30 cellular contexts compared by ENCODE assay signal in genomic region chr3:17941766-17942165, GRCh38.
"Had no signal": no experiment of that assay in that cellular context is flagged by ENCODE, and none has a peak within 500 bp of the region (broad histone marks: within the 10 kb centered on the region; RNA-seq: fewer than 3 reads in every experiment).

No MANE protein-coding gene starts in this region.

- H3K4me1 Mint-ChIP-seq: activated CD4-positive, alpha-beta T cell treated with anti-CD3 and anti-CD28 coated beads, Interleukin-2, amount 10 ng/mL, durations not matched to agents 24 days and 14 days; activated naive CD4-positive, alpha-beta T cell treated with anti-CD3 and anti-CD28 coated beads, Interleukin-2, amount 10 ng/mL, durations not matched to agents 7 days and 5 days; activated naive CD8-positive, alpha-beta T cell treated with anti-CD3 and anti-CD28 coated beads, Interleukin-2, amount 10 ng/mL, durations not matched to agents 7 days and 5 days; stimulated activated memory B cell treated with anti-CD40 and anti-IgM and Interleukin-4, amounts not matched to agents 10 μg/mL and 1 μg/mL and 100 μg/mL, for 72 hours; stimulated activated naive CD8-positive, alpha-beta T cell treated with anti-CD3 and anti-CD28 coated beads, Interleukin-15, amount 100 ng/mL, for 72 hours had no signal

- H3K36me3 ChIP-seq: esophagus muscularis mucosa, gastrocnemius medialis, uterus, WERI-Rb-1 had no signal

- DNase-seq: activated CD4-positive, alpha-beta memory T cell treated with anti-CD3 and anti-CD28 coated beads for 36 hours; activated CD4-positive, alpha-beta T cell treated with anti-CD3 and anti-CD28 coated beads, Interleukin-2, amount 10 ng/mL, durations not matched to agents 24 days and 14 days; activated CD4-positive, CD25-positive, alpha-beta regulatory T cell treated with anti-CD3 and anti-CD28 coated beads, Interleukin-2, amount 50 U/mL, for 72 hours; activated CD8-positive, alpha-beta memory T cell treated with anti-CD3 and anti-CD28 coated beads, Interleukin-2, amount 50 U/mL, for 4 hours; activated effector memory CD4-positive, alpha-beta T cell treated with anti-CD3 and anti-CD28 coated beads, Interleukin-2, amount 50 U/mL, for 16 hours; activated naive CD4-positive, alpha-beta T cell treated with anti-CD3 and anti-CD28 coated beads, Interleukin-2, amount 10 ng/mL, durations not matched to agents 7 days and 5 days; activated naive CD8-positive, alpha-beta T cell treated with anti-CD3 and anti-CD28 coated beads, Interleukin-2, amount 10 ng/mL, durations not matched to agents 7 days and 5 days; activated T-cell treated with anti-CD3 and anti-CD28 coated beads, Interleukin-2, amount 50 U/mL, for 1 hour; central memory CD4-positive, alpha-beta T cell; endodermal cell; gastrocnemius medialis; glutamatergic neuron; islet precursor cell; mammary epithelial cell; small intestine; stimulated activated CD4-positive, alpha-beta T cell treated with anti-CD3 and anti-CD28 coated beads, Interleukin-1b, Interleukin-23, amount 100 ng/mL, for 48 hours; stimulated activated CD4-positive, alpha-beta T cell treated with anti-CD3 and anti-CD28 coated beads, Interleukin-4, amount 100 ng/mL, for 4 hours; stimulated activated CD8-positive, alpha-beta memory T cell treated with anti-CD3 and anti-CD28 coated beads, Interleukin-4, amount 100 ng/mL, for 48 hours; stimulated activated naive CD8-positive, alpha-beta T cell treated with anti-CD3 and anti-CD28 coated beads, Interleukin-15, amount 100 ng/mL, for 72 hours; substantia nigra; T-helper 9 cell; uterus; WERI-Rb-1 had no signal

- H3K36me3 Mint-ChIP-seq: activated CD4-positive, alpha-beta memory T cell treated with anti-CD3 and anti-CD28 coated beads for 36 hours; activated naive CD4-positive, alpha-beta T cell treated with anti-CD3 and anti-CD28 coated beads, Interleukin-2, amount 10 ng/mL, durations not matched to agents 7 days and 5 days; activated naive CD8-positive, alpha-beta T cell treated with anti-CD3 and anti-CD28 coated beads, Interleukin-2, amount 10 ng/mL, durations not matched to agents 7 days and 5 days; stimulated activated memory B cell treated with anti-CD40 and anti-IgM and Interleukin-4, amounts not matched to agents 10 μg/mL and 1 μg/mL and 100 μg/mL, for 72 hours; type B pancreatic cell had no signal

- H3K4me1 ChIP-seq: esophagus muscularis mucosa, gastrocnemius medialis, uterus had no signal

- H3K27me3 ChIP-seq: esophagus muscularis mucosa, gastrocnemius medialis, uterus had no signal

- H3K27ac ChIP-seq: esophagus muscularis mucosa, gastrocnemius medialis, uterus, WERI-Rb-1 had no signal

- H3K4me3 Mint-ChIP-seq: activated CD4-positive, alpha-beta memory T cell treated with anti-CD3 and anti-CD28 coated beads for 36 hours; activated CD4-positive, alpha-beta T cell treated with anti-CD3 and anti-CD28 coated beads, Interleukin-2, amount 10 ng/mL, durations not matched to agents 24 days and 14 days; activated naive CD4-positive, alpha-beta T cell treated with anti-CD3 and anti-CD28 coated beads, Interleukin-2, amount 10 ng/mL, durations not matched to agents 7 days and 5 days; activated naive CD8-positive, alpha-beta T cell treated with anti-CD3 and anti-CD28 coated beads, Interleukin-2, amount 10 ng/mL, durations not matched to agents 7 days and 5 days; activated T-helper 1 cell treated with anti-CD3 and anti-CD28 coated beads, Interleukin-12 subunit alpha, Interleukin-12 subunit beta, Interleukin-2, Interleukin-4 antibody, amounts not matched to agents 30 ng/mL and 10 ng/mL and 1 ng/mL, durations not matched to agents 14 hours and 24 hours and 36 hours; dendritic cell treated with granulocyte-macrophage colony-stimulating factor and Interleukin-4, amounts not matched to agents 40 ng/mL and 50 ng/mL, for 4 days; endodermal cell; nephron; stimulated activated memory B cell treated with anti-CD40 and anti-IgM and Interleukin-4, amounts not matched to agents 10 μg/mL and 1 μg/mL and 100 μg/mL, for 72 hours; stimulated activated naive CD8-positive, alpha-beta T cell treated with anti-CD3 and anti-CD28 coated beads, Interleukin-15, amount 100 ng/mL, for 72 hours; type B pancreatic cell had no signal

- H3K9me3 Mint-ChIP-seq: activated CD4-positive, alpha-beta memory T cell treated with anti-CD3 and anti-CD28 coated beads for 36 hours; activated CD4-positive, alpha-beta T cell treated with anti-CD3 and anti-CD28 coated beads, Interleukin-2, amount 10 ng/mL, durations not matched to agents 24 days and 14 days; activated naive CD4-positive, alpha-beta T cell treated with anti-CD3 and anti-CD28 coated beads, Interleukin-2, amount 10 ng/mL, durations not matched to agents 7 days and 5 days; activated naive CD8-positive, alpha-beta T cell treated with anti-CD3 and anti-CD28 coated beads, Interleukin-2, amount 10 ng/mL, durations not matched to agents 7 days and 5 days; activated T-helper 1 cell treated with anti-CD3 and anti-CD28 coated beads, Interleukin-12 subunit alpha, Interleukin-12 subunit beta, Interleukin-2, Interleukin-4 antibody, amounts not matched to agents 30 ng/mL and 10 ng/mL and 1 ng/mL, durations not matched to agents 14 hours and 24 hours and 36 hours; dendritic cell treated with granulocyte-macrophage colony-stimulating factor and Interleukin-4, amounts not matched to agents 40 ng/mL and 50 ng/mL, for 4 days; endodermal cell; nephron; stimulated activated memory B cell treated with anti-CD40 and anti-IgM and Interleukin-4, amounts not matched to agents 10 μg/mL and 1 μg/mL and 100 μg/mL, for 72 hours; stimulated activated naive CD8-positive, alpha-beta T cell treated with anti-CD3 and anti-CD28 coated beads, Interleukin-15, amount 100 ng/mL, for 72 hours; type B pancreatic cell had no signal

- H3K4me3 ChIP-seq: esophagus muscularis mucosa, gastrocnemius medialis, uterus had no signal

- H3K27ac Mint-ChIP-seq: activated CD4-positive, alpha-beta memory T cell treated with anti-CD3 and anti-CD28 coated beads for 36 hours; activated CD4-positive, alpha-beta T cell treated with anti-CD3 and anti-CD28 coated beads, Interleukin-2, amount 10 ng/mL, durations not matched to agents 24 days and 14 days; activated naive CD4-positive, alpha-beta T cell treated with anti-CD3 and anti-CD28 coated beads, Interleukin-2, amount 10 ng/mL, durations not matched to agents 7 days and 5 days; activated naive CD8-positive, alpha-beta T cell treated with anti-CD3 and anti-CD28 coated beads, Interleukin-2, amount 10 ng/mL, durations not matched to agents 7 days and 5 days; activated T-helper 1 cell treated with anti-CD3 and anti-CD28 coated beads, Interleukin-12 subunit alpha, Interleukin-12 subunit beta, Interleukin-2, Interleukin-4 antibody, amounts not matched to agents 30 ng/mL and 10 ng/mL and 1 ng/mL, durations not matched to agents 14 hours and 24 hours and 36 hours; dendritic cell treated with granulocyte-macrophage colony-stimulating factor and Interleukin-4, amounts not matched to agents 40 ng/mL and 50 ng/mL, for 4 days; endodermal cell; nephron; stimulated activated memory B cell treated with anti-CD40 and anti-IgM and Interleukin-4, amounts not matched to agents 10 μg/mL and 1 μg/mL and 100 μg/mL, for 72 hours; stimulated activated naive CD8-positive, alpha-beta T cell treated with anti-CD3 and anti-CD28 coated beads, Interleukin-15, amount 100 ng/mL, for 72 hours; type B pancreatic cell had no signal

- H3K27me3 Mint-ChIP-seq: activated naive CD4-positive, alpha-beta T cell treated with anti-CD3 and anti-CD28 coated beads, Interleukin-2, amount 10 ng/mL, durations not matched to agents 7 days and 5 days; dendritic cell treated with granulocyte-macrophage colony-stimulating factor and Interleukin-4, amounts not matched to agents 40 ng/mL and 50 ng/mL, for 4 days; type B pancreatic cell had no signal

- ATAC-seq: gastrocnemius medialis; sciatic nerve; stimulated activated memory B cell treated with anti-CD40 and anti-IgM and Interleukin-4, amounts not matched to agents 10 μg/mL and 1 μg/mL and 100 μg/mL, for 72 hours; stimulated activated naive CD8-positive, alpha-beta T cell treated with anti-CD3 and anti-CD28 coated beads, Interleukin-15, amount 100 ng/mL, for 72 hours had no signal

- H3K9me3 ChIP-seq: esophagus muscularis mucosa, gastrocnemius medialis, uterus had no signal
